ENCODE assay signal across 8 cellular contexts in genomic region chr22:47090591-47091240, GRCh38.
A peak's percentile ranks its signal among the peaks of the same experiment; 100 is the strongest.
DNase-seq lines count a peak whose midpoint lies in the region; ATAC-seq and TF ChIP-seq lines count a peak whose summit lies in the region.

No MANE protein-coding gene starts in this region.

- H3K27me3 ChIP-seq in brain microvascular endothelial cell (replicated peaks) (no peaks in the 10 kb centered on the region), vagina (no peaks in the 10 kb centered on the region)

- H3K4me3 ChIP-seq in brain microvascular endothelial cell (ENCODE audit: low read depth, low read length) (peak overlapping the region; percentile 43), lower leg skin (ENCODE audit: low read depth, poor library complexity, severe bottlenecking) (no peak overlapping the region), vagina (peak overlapping the region; percentile 34 to 39)

- no peak for TF ChIP-seq CTCF in brain microvascular endothelial cell (IDR thresholded peaks at IDR 0.05; ENCODE audit: low read depth, low read length, missing control alignments)
- no peak for TF ChIP-seq CTCF in lower leg skin (IDR thresholded peaks at IDR 0.05)
- TF ChIP-seq CTCF in vagina (IDR thresholded peaks at IDR 0.05) = no peak

- in situ Hi-C loops in brain microvascular endothelial cell (cut with HindIII; ENCODE audit: low pct_ligation_motif_present, low sequenced_read_pairs) = no loop called here

- H3K9me3 Mint-ChIP-seq in stimulated activated naive CD8-positive, alpha-beta T cell treated with anti-CD3 and anti-CD28 coated beads, Interleukin-15, Interleukin-2, amounts not matched to agents 100 ng/mL and 50 ng/mL, for 24 hours = no peaks in the 10 kb centered on the region

- DNase-seq in stimulated activated naive CD8-positive, alpha-beta T cell treated with anti-CD3 and anti-CD28 coated beads, Interleukin-15, Interleukin-2, amounts not matched to agents 100 U/mL and 50 U/mL, for 24 hours = no peak
- DNase-seq in brain microvascular endothelial cell (peak; percentile 34), lower leg skin (ENCODE audit: low spot score in 2 of 2) (peak; percentile 47 to 79), vagina (ENCODE audit: extremely low spot score in 2 of 2) (no peak), NCI-H187 treated with DMSO at 0.1 percent for 48 hours (lab: John Stamatoyannopoulos, UW) (no peak)

- H3K4me3 Mint-ChIP-seq in stimulated activated naive CD8-positive, alpha-beta T cell treated with anti-CD3 and anti-CD28 coated beads, Interleukin-15, Interleukin-2, amounts not matched to agents 100 ng/mL and 50 ng/mL, for 24 hours = peak overlapping the region; percentile 19

- intact Hi-C loops in lower leg skin (cut with DNase I; ENCODE audit: low total_unique reads) = no loop called here
- intact Hi-C loops in vagina (cut with DNase I) = no loop called here

- no peaks in the 10 kb centered on the region for H3K27me3 Mint-ChIP-seq in stimulated activated naive CD8-positive, alpha-beta T cell treated with anti-CD3 and anti-CD28 coated beads, Interleukin-15, Interleukin-2, amounts not matched to agents 100 ng/mL and 50 ng/mL, for 24 hours

- peak overlapping the region; percentile 46 for H3K27ac Mint-ChIP-seq in stimulated activated naive CD8-positive, alpha-beta T cell treated with anti-CD3 and anti-CD28 coated beads, Interleukin-15, Interleukin-2, amounts not matched to agents 100 ng/mL and 50 ng/mL, for 24 hours

- peaks cover 8% of the 10 kb centered on the region for H3K4me1 ChIP-seq in vagina

- H3K9me3 ChIP-seq in vagina = no peaks in the 10 kb centered on the region

- H3K36me3 ChIP-seq in brain microvascular endothelial cell (replicated peaks) (no peaks in the 10 kb centered on the region), vagina (no peaks in the 10 kb centered on the region)

- H3K4me1 Mint-ChIP-seq in stimulated activated naive CD8-positive, alpha-beta T cell treated with anti-CD3 and anti-CD28 coated beads, Interleukin-15, Interleukin-2, amounts not matched to agents 100 ng/mL and 50 ng/mL, for 24 hours (ENCODE audit: low read depth) = peaks cover 39% of the 10 kb centered on the region

- WGBS in lower leg skin, 2 donors = 12 to 15% methylated on average over 29 of the region's 29 CpGs

- H3K36me3 Mint-ChIP-seq in stimulated activated naive CD8-positive, alpha-beta T cell treated with anti-CD3 and anti-CD28 coated beads, Interleukin-15, Interleukin-2, amounts not matched to agents 100 ng/mL and 50 ng/mL, for 24 hours (ENCODE audit: low read depth) = peaks cover 5% of the 10 kb centered on the region

- ATAC-seq in stimulated activated naive CD8-positive, alpha-beta T cell treated with anti-CD3 and anti-CD28 coated beads, Interleukin-15, Interleukin-2, amounts not matched to agents 100 U/mL and 50 U/mL, for 24 hours = no peak
- ATAC-seq in HG02678 (IDR thresholded peaks at IDR 0.05; ENCODE audit: unreplicated experiment) = no peak
- ATAC-seq in HG03378 (IDR thresholded peaks at IDR 0.05; ENCODE audit: unreplicated experiment) = no peak

- TF ChIP-seq POLR2A in lower leg skin (IDR thresholded peaks at IDR 0.05) (no peak), vagina (IDR thresholded peaks at IDR 0.05) (no peak)

- H3K27ac ChIP-seq in brain microvascular endothelial cell (no peak overlapping the region), vagina (no peak overlapping the region)

Comparison
In these comparisons a context has a peak if more than half of its experiments do, and no peak if none do; other contexts are left out.
1. DNase-seq: peak in brain microvascular endothelial cell (single experiment) and lower leg skin (2 of 2); none in stimulated activated naive CD8-positive, alpha-beta T cell treated with anti-CD3 and anti-CD28 coated beads, Interleukin-15, Interleukin-2, amounts not matched to agents 100 U/mL and 50 U/mL, for 24 hours (single experiment), vagina (0 of 2) and NCI-H187 treated with DMSO at 0.1 percent for 48 hours (single experiment).